ENCODE assay signal across 30 cellular contexts in genomic region chr12:121245031-121245430, GRCh38.
"Had no signal": no experiment of that assay in that cellular context is flagged by ENCODE, and none has a peak within 500 bp of the region (broad histone marks: within the 10 kb centered on the region; RNA-seq: fewer than 3 reads in every experiment).

No MANE protein-coding gene starts in this region.

- DNase-seq: activated B cell treated with CpG ODN at 0.5 μM for 24 hours; activated CD4-positive, alpha-beta memory T cell treated with anti-CD3 and anti-CD28 coated beads for 36 hours; activated CD4-positive, alpha-beta T cell treated with anti-CD3 and anti-CD28 coated beads for 48 hours; activated CD4-positive, alpha-beta T cell treated with anti-CD3 and anti-CD28 coated beads, Interleukin-2, amount 50 U/mL, for 1 hour; activated CD8-positive, alpha-beta memory T cell treated with anti-CD3 and anti-CD28 coated beads, Interleukin-2, amount 10 ng/mL, durations not matched to agents 7 days and 5 days; activated CD8-positive, alpha-beta memory T cell treated with anti-CD3 and anti-CD28 coated beads, Interleukin-2, amount 50 U/mL, for 4 hours; activated CD8-positive, alpha-beta T cell treated with anti-CD3 and anti-CD28 coated beads, Interleukin-2, amount 10 ng/mL, durations not matched to agents 7 days and 5 days; activated gamma-delta T cell; activated naive CD4-positive, alpha-beta T cell; activated naive CD4-positive, alpha-beta T cell treated with anti-CD3 and anti-CD28 coated beads, Interleukin-2, amount 10 ng/mL, durations not matched to agents 7 days and 5 days; activated naive CD8-positive, alpha-beta T cell treated with anti-CD3 and anti-CD28 coated beads, Interleukin-2, amount 10 ng/mL, durations not matched to agents 7 days and 5 days; activated T-cell treated with anti-CD3 and anti-CD28 coated beads for 4 hours; activated T-cell treated with anti-CD3 and anti-CD28 coated beads, Interleukin-2, amount 50 U/mL, for 24 hours; activated T-cell treated with anti-CD3 and anti-CD28 coated beads, Interleukin-2, amount 50 U/mL, for 72 hours; brain microvascular endothelial cell; effector CD8-positive, alpha-beta T cell; esophagus squamous epithelium; foreskin melanocyte; heart right ventricle; T-helper 1 cell; T-helper 17 cell; T1000; WERI-Rb-1 had no signal

- H3K4me3 Mint-ChIP-seq: activated B cell treated with CpG ODN at 0.5 μM for 24 hours; activated CD4-positive, alpha-beta memory T cell treated with anti-CD3 and anti-CD28 coated beads for 36 hours; activated CD8-positive, alpha-beta memory T cell treated with anti-CD3 and anti-CD28 coated beads, Interleukin-2, amount 10 ng/mL, durations not matched to agents 7 days and 5 days; activated CD8-positive, alpha-beta T cell treated with anti-CD3 and anti-CD28 coated beads, Interleukin-2, amount 10 ng/mL, durations not matched to agents 7 days and 5 days; activated naive CD4-positive, alpha-beta T cell treated with anti-CD3 and anti-CD28 coated beads, Interleukin-2, amount 10 ng/mL, durations not matched to agents 7 days and 5 days; activated naive CD8-positive, alpha-beta T cell treated with anti-CD3 and anti-CD28 coated beads, Interleukin-2, amount 10 ng/mL, durations not matched to agents 7 days and 5 days; activated T-cell treated with anti-CD3 and anti-CD28 coated beads, Interleukin-2, amount 50 U/mL, for 24 hours; activated T-cell treated with anti-CD3 and anti-CD28 coated beads, Interleukin-2, amount 50 U/mL, for 72 hours; central memory CD8-positive, alpha-beta T cell; dendritic cell treated with granulocyte-macrophage colony-stimulating factor and Interleukin-4, amounts not matched to agents 40 ng/mL and 50 ng/mL, for 4 days; T-helper 17 cell; T-helper 2 cell treated with Interferon-gamma antibody and Interleukin-4, amounts not matched to agents 5 μg/mL and 100 μg/mL, for 36 hours had no signal

- H3K27me3 Mint-ChIP-seq: activated B cell treated with CpG ODN at 0.5 μM for 24 hours; activated CD4-positive, alpha-beta memory T cell treated with anti-CD3 and anti-CD28 coated beads for 36 hours; activated CD8-positive, alpha-beta memory T cell treated with anti-CD3 and anti-CD28 coated beads, Interleukin-2, amount 10 ng/mL, durations not matched to agents 7 days and 5 days; activated naive CD4-positive, alpha-beta T cell treated with anti-CD3 and anti-CD28 coated beads, Interleukin-2, amount 10 ng/mL, durations not matched to agents 7 days and 5 days; activated naive CD8-positive, alpha-beta T cell treated with anti-CD3 and anti-CD28 coated beads, Interleukin-2, amount 10 ng/mL, durations not matched to agents 7 days and 5 days; activated T-cell treated with anti-CD3 and anti-CD28 coated beads, Interleukin-2, amount 50 U/mL, for 24 hours; central memory CD8-positive, alpha-beta T cell; dendritic cell treated with granulocyte-macrophage colony-stimulating factor and Interleukin-4, amounts not matched to agents 40 ng/mL and 50 ng/mL, for 4 days; T-helper 17 cell had no signal

- H3K9me3 Mint-ChIP-seq: activated B cell treated with CpG ODN at 0.5 μM for 24 hours; activated CD4-positive, alpha-beta memory T cell treated with anti-CD3 and anti-CD28 coated beads for 36 hours; activated naive CD4-positive, alpha-beta T cell treated with anti-CD3 and anti-CD28 coated beads, Interleukin-2, amount 10 ng/mL, durations not matched to agents 7 days and 5 days; activated naive CD4-positive, alpha-beta T cell treated with anti-CD3 and anti-CD28 coated beads, Interleukin-2, amount 50 U/mL, for 72 hours; activated naive CD8-positive, alpha-beta T cell treated with anti-CD3 and anti-CD28 coated beads, Interleukin-2, amount 10 ng/mL, durations not matched to agents 7 days and 5 days; activated T-cell treated with anti-CD3 and anti-CD28 coated beads, Interleukin-2, amount 50 U/mL, for 24 hours; activated T-cell treated with anti-CD3 and anti-CD28 coated beads, Interleukin-2, amount 50 U/mL, for 72 hours; central memory CD8-positive, alpha-beta T cell; dendritic cell treated with granulocyte-macrophage colony-stimulating factor and Interleukin-4, amounts not matched to agents 40 ng/mL and 50 ng/mL, for 4 days; T-helper 2 cell treated with Interferon-gamma antibody and Interleukin-4, amounts not matched to agents 5 μg/mL and 100 μg/mL, for 36 hours had no signal

- H3K27ac ChIP-seq: brain microvascular endothelial cell, coronary artery, epithelial cell of prostate, esophagus squamous epithelium, gastroesophageal sphincter, heart right ventricle, WERI-Rb-1 had no signal

- H3K4me3 ChIP-seq: coronary artery, esophagus squamous epithelium, gastroesophageal sphincter, heart right ventricle had no signal

- H3K27ac Mint-ChIP-seq: activated B cell treated with CpG ODN at 0.5 μM for 24 hours; activated CD4-positive, alpha-beta memory T cell treated with anti-CD3 and anti-CD28 coated beads for 36 hours; activated CD8-positive, alpha-beta memory T cell treated with anti-CD3 and anti-CD28 coated beads, Interleukin-2, amount 10 ng/mL, durations not matched to agents 7 days and 5 days; activated CD8-positive, alpha-beta T cell treated with anti-CD3 and anti-CD28 coated beads, Interleukin-2, amount 10 ng/mL, durations not matched to agents 7 days and 5 days; activated naive CD4-positive, alpha-beta T cell treated with anti-CD3 and anti-CD28 coated beads, Interleukin-2, amount 10 ng/mL, durations not matched to agents 7 days and 5 days; activated naive CD4-positive, alpha-beta T cell treated with anti-CD3 and anti-CD28 coated beads, Interleukin-2, amount 50 U/mL, for 72 hours; activated naive CD8-positive, alpha-beta T cell treated with anti-CD3 and anti-CD28 coated beads, Interleukin-2, amount 10 ng/mL, durations not matched to agents 7 days and 5 days; activated T-cell treated with anti-CD3 and anti-CD28 coated beads, Interleukin-2, amount 50 U/mL, for 24 hours; activated T-cell treated with anti-CD3 and anti-CD28 coated beads, Interleukin-2, amount 50 U/mL, for 72 hours; dendritic cell treated with granulocyte-macrophage colony-stimulating factor and Interleukin-4, amounts not matched to agents 40 ng/mL and 50 ng/mL, for 4 days; T-helper 2 cell treated with Interferon-gamma antibody and Interleukin-4, amounts not matched to agents 5 μg/mL and 100 μg/mL, for 36 hours had no signal

- H3K9me3 ChIP-seq: esophagus squamous epithelium, gastroesophageal sphincter, heart right ventricle had no signal

- H3K27me3 ChIP-seq: brain microvascular endothelial cell, esophagus squamous epithelium, gastroesophageal sphincter, heart right ventricle had no signal
